9 cellular contexts compared by ENCODE assay signal in the genomic region with DNA sequence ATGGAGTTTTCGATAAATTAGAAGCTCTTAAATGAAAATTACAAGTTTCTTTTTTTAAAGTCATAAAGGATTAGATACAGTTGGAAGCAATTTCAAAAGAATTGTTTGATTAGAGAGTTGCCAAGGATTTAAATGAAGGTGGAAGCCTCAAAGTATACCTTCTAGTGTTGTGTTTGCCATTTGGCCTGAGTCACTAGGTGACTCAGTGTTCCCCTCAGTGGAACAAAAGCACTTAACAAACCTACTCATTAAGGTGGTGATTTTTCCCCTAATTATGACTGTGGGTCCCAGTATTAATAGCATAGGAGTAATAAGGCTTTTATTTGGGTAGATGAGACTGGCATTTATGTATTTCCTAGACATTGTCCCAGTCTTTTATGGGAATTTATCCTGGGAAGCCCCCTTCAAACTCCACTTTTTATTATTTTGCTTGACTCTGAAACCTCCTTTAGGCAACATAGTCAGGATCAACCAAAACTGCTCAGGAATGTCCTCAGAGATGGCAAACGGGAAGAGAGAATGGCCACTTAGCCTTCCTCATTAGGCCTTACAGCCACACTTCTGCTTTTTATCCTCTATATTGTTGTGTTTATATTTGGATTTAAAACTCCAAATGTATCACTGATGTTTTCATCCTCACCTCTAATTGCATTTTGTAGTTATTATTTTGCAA.
DNase-seq lines count a peak whose midpoint lies in the region; ATAC-seq and TF ChIP-seq lines count a peak whose summit lies in the region.
"Had no signal": no experiment of that assay in that cellular context is flagged by ENCODE, and none has a peak within 500 bp of the region (broad histone marks: within the 10 kb centered on the region; RNA-seq: fewer than 3 reads in every experiment).

No MANE protein-coding gene starts in this region.

- no peaks in the 10 kb centered on the region for H3K27me3 ChIP-seq in IMR-90 (ENCODE audit: control insufficient read depth, insufficient read depth, low read length)
- H3K27me3 ChIP-seq in osteoblast (ENCODE audit: insufficient read depth, low read length): no peaks in the 10 kb centered on the region

- TF ChIP-seq POLR2A in IMR-90 (IDR thresholded peaks at IDR 0.05; ENCODE audit: low read depth, low read length): no peak

- intact Hi-C loops in IMR-90 (cut with micrococcal nuclease): no loop called here

- H3K4me3 ChIP-seq in IMR-90 (ENCODE audit: insufficient read depth, low read depth, low read length) (no peak overlapping the region), astrocyte of the spinal cord (ENCODE audit: low read depth, low read length) (no peak overlapping the region), osteoblast (ENCODE audit: insufficient read depth, low read length) (no peak overlapping the region)

- H3K27ac ChIP-seq in IMR-90 (ENCODE audit: insufficient read depth, low read length): no peak overlapping the region
- peak overlapping the region; percentile 31 for H3K27ac ChIP-seq in osteoblast (ENCODE audit: low read depth, low read length)

- no peak overlapping the region for H3K14ac ChIP-seq in IMR-90 (replicated peaks; ENCODE audit: low read depth, low read length)

- no peak overlapping the region for H2AK5ac ChIP-seq in IMR-90 (ENCODE audit: low read depth, low read length)

- BruUV-seq in IMR-90 (replicated peaks; lab: Mats Ljungman, UMichigan): no TSS peak

- H2BK15ac ChIP-seq in IMR-90 (ENCODE audit: low read depth, low read length): no peak overlapping the region

- H4K8ac ChIP-seq in IMR-90 (ENCODE audit: low read depth in 2 of 2, low read length in 2 of 2): no peak overlapping the region

- dilution Hi-C loops in IMR-90 (cut with HindIII; ENCODE audit: low sequenced_read_pairs, unreplicated experiment): no loop called here

- H3K4me2 ChIP-seq in IMR-90 (ENCODE audit: low read depth, low read length) (no peak overlapping the region), osteoblast (ENCODE audit: insufficient read depth, low read length) (no peak overlapping the region)

- in situ Hi-C loops in IMR-90 (cut with MboI; ENCODE audit: low sequenced_read_pairs) (no loop called here), astrocyte of the spinal cord (cut with HindIII; ENCODE audit: low sequenced_read_pairs) (no loop called here)

- no peak overlapping the region for H3K56ac ChIP-seq in IMR-90 (ENCODE audit: extremely low read depth, insufficient read depth, low read length)

- H3K4me1 ChIP-seq in IMR-90 (ENCODE audit: control insufficient read depth, insufficient read depth, low read length) (no peaks in the 10 kb centered on the region; the same call in 1 of the 2 replicates), osteoblast (ENCODE audit: insufficient read depth, low read length) (peaks cover 7% of the 10 kb centered on the region)

- no peak for TF ChIP-seq RAD21 in IMR-90 (IDR thresholded peaks at IDR 0.05; ENCODE audit: low read length)

- no peak overlapping the region for H3K9ac ChIP-seq in IMR-90 (ENCODE audit: low read depth, low read length)

- no peak overlapping the region for H2BK20ac ChIP-seq in IMR-90 (ENCODE audit: low read depth, low read length)

- peaks cover 2% of the 10 kb centered on the region; the same call in 1 of the 2 replicates for H3K36me3 ChIP-seq in IMR-90 (ENCODE audit: control insufficient read depth, insufficient read depth, low read length)
- H3K36me3 ChIP-seq in osteoblast (ENCODE audit: insufficient read depth, low read length): no peaks in the 10 kb centered on the region

- H4K5ac ChIP-seq in IMR-90 (ENCODE audit: low read depth, low read length): no peak overlapping the region

- POLR2A ChIA-PET in IMR-90 (lab: Charles Lee; ENCODE audit: unreplicated experiment): no interaction called here

- no CpG with 5 or more reads among the region's 2 CpGs for WGBS in IMR-90 (ENCODE audit: extremely low coverage in 2 of 2, insufficient read length in 1 of 2), 2 experiments

- no peak overlapping the region for H4K91ac ChIP-seq in IMR-90 (ENCODE audit: insufficient read depth, low read depth, low read length)

- no peak overlapping the region for H2BK120ac ChIP-seq in IMR-90 (ENCODE audit: low read depth, low read length)

- H3K18ac ChIP-seq in IMR-90 (ENCODE audit: low read depth, low read length): no peak overlapping the region

- no peak overlapping the region for H2AK9ac ChIP-seq in IMR-90 (replicated peaks; ENCODE audit: low read depth, low read length, poor library complexity)

- CTCF ChIA-PET in IMR-90 (lab: Yijun Ruan, JAX): interaction anchor here (1.0 kb wide), 1 partner anchor 113 kb away, joined by 3 read pairs; no protein-coding TSS in a partner anchor

- no peak overlapping the region for H3K4ac ChIP-seq in IMR-90 (ENCODE audit: low read depth, low read length)

- no peak overlapping the region for H2AFZ ChIP-seq in IMR-90 (replicated peaks; ENCODE audit: low read length, poor library complexity)
- no peak overlapping the region for H2AFZ ChIP-seq in osteoblast (ENCODE audit: low read length)

- ATAC-seq in GM19351 (IDR thresholded peaks at IDR 0.05; ENCODE audit: unreplicated experiment): peak; percentile 23
- no peak; the same call in 1 of the 2 replicates for ATAC-seq in IMR-90 (ENCODE audit: low read depth)
- no peak for ATAC-seq in HG03565 (IDR thresholded peaks at IDR 0.05; ENCODE audit: unreplicated experiment)

- H3K9me3 ChIP-seq in IMR-90 (ENCODE audit: control insufficient read depth, insufficient read depth, low read length) (no peaks in the 10 kb centered on the region), osteoblast (ENCODE audit: low read depth, low read length) (no peaks in the 10 kb centered on the region)

- H2BK5ac ChIP-seq in IMR-90 (ENCODE audit: low read depth, low read length, poor library complexity, severe bottlenecking): no peak overlapping the region

- TF ChIP-seq CTCF in IMR-90 (conservative IDR thresholded peaks at IDR 0.05; ENCODE audit: low read depth, low read length) (no peak), astrocyte of the spinal cord (IDR thresholded peaks at IDR 0.05; ENCODE audit: low read depth, low read length) (no peak), osteoblast (IDR thresholded peaks at IDR 0.05; ENCODE audit: extremely low read depth, low read depth, low read length) (no peak)

- H3K79me2 ChIP-seq in osteoblast (ENCODE audit: insufficient read depth, low read length): no peaks in the 10 kb centered on the region

- H4K20me1 ChIP-seq in IMR-90 (ENCODE audit: insufficient read depth, low read length) (no peaks in the 10 kb centered on the region), osteoblast (ENCODE audit: insufficient read depth, low read length) (no peaks in the 10 kb centered on the region)

- DNase-seq in IMR-90 (peak; percentile 24), astrocyte of the spinal cord (ENCODE audit: low read depth, low spot score) (peak; percentile 71), osteoblast (ENCODE audit: insufficient read length, low spot score, missing footprints) (no peak), NCI-H524 treated with DMSO at 0.1 percent for 48 hours (lab: John Stamatoyannopoulos, UW) (no peak), NCI-H1436 treated with DMSO at 0.1 percent for 48 hours (lab: John Stamatoyannopoulos, UW) (no peak)
- DNase-seq: effector memory CD4-positive, alpha-beta T cell; SW 1271 had no signal

- H3K79me1 ChIP-seq in IMR-90 (ENCODE audit: low read depth in 1 of 2, low read length in 2 of 2): peaks cover 0 to 5% of the 10 kb centered on the region in 2 experiments; a peak in 2 of 4 replicates

- no peak overlapping the region for H3K23ac ChIP-seq in IMR-90 (ENCODE audit: low read depth, low read length)

- H3K9me1 ChIP-seq in IMR-90 (ENCODE audit: insufficient read depth, low read length): no peaks in the 10 kb centered on the region

TF ChIP-seq in IMR-90, 13 proteins besides CTCF, POLR2A, EP300 and RAD21:
- TF ChIP-seq NFE2L2 (IDR thresholded peaks at IDR 0.05; ENCODE audit: low read depth, low read length): no peak
- TF ChIP-seq SMC3 (IDR thresholded peaks at IDR 0.05; ENCODE audit: low read depth, low read length): no peak
- no peak for TF ChIP-seq RCOR1 (IDR thresholded peaks at IDR 0.05; ENCODE audit: insufficient replicate concordance, low read length)
- TF ChIP-seq CEBPB (IDR thresholded peaks at IDR 0.05; ENCODE audit: low read depth, low read length): no peak
- no peak for TF ChIP-seq MXI1 (IDR thresholded peaks at IDR 0.05; ENCODE audit: borderline replicate concordance, low read depth, low read length)
- no peak for TF ChIP-seq MAZ (IDR thresholded peaks at IDR 0.05; ENCODE audit: borderline replicate concordance, low read depth, low read length)
- no peak for TF ChIP-seq RFX5 (IDR thresholded peaks at IDR 0.05; ENCODE audit: low read depth, low read length)
- no peak for TF ChIP-seq MAFK (IDR thresholded peaks at IDR 0.05; ENCODE audit: low read depth, low read length)
- no peak for TF ChIP-seq FOS (IDR thresholded peaks at IDR 0.05; ENCODE audit: low read depth, low read length)
- TF ChIP-seq, protein P1, sequence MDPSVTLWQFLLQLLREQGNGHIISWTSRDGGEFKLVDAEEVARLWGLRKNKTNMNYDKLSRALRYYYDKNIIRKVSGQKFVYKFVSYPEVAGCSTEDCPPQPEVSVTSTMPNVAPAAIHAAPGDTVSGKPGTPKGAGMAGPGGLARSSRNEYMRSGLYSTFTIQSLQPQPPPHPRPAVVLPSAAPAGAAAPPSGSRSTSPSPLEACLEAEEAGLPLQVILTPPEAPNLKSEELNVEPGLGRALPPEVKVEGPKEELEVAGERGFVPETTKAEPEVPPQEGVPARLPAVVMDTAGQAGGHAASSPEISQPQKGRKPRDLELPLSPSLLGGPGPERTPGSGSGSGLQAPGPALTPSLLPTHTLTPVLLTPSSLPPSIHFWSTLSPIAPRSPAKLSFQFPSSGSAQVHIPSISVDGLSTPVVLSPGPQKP (IDR thresholded peaks at IDR 0.05; ENCODE audit: borderline replicate concordance, low read depth, low read length): no peak
- TF ChIP-seq, protein P2, sequence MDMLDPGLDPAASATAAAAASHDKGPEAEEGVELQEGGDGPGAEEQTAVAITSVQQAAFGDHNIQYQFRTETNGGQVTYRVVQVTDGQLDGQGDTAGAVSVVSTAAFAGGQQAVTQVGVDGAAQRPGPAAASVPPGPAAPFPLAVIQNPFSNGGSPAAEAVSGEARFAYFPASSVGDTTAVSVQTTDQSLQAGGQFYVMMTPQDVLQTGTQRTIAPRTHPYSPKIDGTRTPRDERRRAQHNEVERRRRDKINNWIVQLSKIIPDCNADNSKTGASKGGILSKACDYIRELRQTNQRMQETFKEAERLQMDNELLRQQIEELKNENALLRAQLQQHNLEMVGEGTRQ (IDR thresholded peaks at IDR 0.05; ENCODE audit: low read depth, low read length): no peak
- TF ChIP-seq BHLHE40 (IDR thresholded peaks at IDR 0.05; ENCODE audit: low read depth, low read length): no peak
- no peak for TF ChIP-seq CHD1 (IDR thresholded peaks at IDR 0.05; ENCODE audit: low read depth, low read length)

Comparison
In these comparisons a context has a peak if more than half of its experiments do, and no peak if none do; other contexts are left out.
1. DNase-seq: peak in IMR-90 (single experiment) and astrocyte of the spinal cord (single experiment); none in osteoblast (single experiment), NCI-H524 treated with DMSO at 0.1 percent for 48 hours (single experiment) and NCI-H1436 treated with DMSO at 0.1 percent for 48 hours (single experiment).